ENCODE assay signal across 17 cellular contexts in the genomic region with DNA sequence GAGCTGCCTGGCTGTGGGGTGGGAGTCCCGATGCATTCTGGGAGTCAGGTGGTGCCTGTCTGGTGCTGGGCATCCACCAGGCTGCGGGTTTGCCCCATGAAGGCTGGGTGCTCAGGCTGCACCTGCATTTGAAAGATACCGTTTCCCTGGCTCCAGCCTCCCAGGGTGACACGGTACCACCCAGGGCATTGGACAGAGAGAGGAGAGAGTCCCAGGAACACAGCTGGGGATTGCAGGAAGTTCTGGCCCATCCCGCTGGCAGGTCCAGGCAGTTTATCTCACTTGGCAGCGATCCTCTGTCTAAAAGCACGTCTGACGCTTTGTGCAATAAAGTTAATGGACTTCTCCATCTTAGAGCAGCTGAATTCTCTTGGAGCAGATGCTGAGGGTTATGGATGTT.
"Had no signal": no experiment of that assay in that cellular context is flagged by ENCODE, and none has a peak within 500 bp of the region (broad histone marks: within the 10 kb centered on the region; RNA-seq: fewer than 3 reads in every experiment).

No MANE protein-coding gene starts in this region.

- H3K27ac ChIP-seq: body of pancreas, esophagus squamous epithelium, heart right ventricle, left lung, transverse colon, uterus had no signal

- H3K27ac Mint-ChIP-seq: activated CD4-positive, alpha-beta memory T cell treated with anti-CD3 and anti-CD28 coated beads, Interleukin-2, amount 10 ng/mL, durations not matched to agents 7 days and 5 days; activated CD8-positive, alpha-beta memory T cell treated with anti-CD3 and anti-CD28 coated beads, Interleukin-2, amount 10 ng/mL, durations not matched to agents 7 days and 5 days; activated naive CD8-positive, alpha-beta T cell treated with anti-CD3 and anti-CD28 coated beads, Interleukin-2, amount 10 ng/mL, durations not matched to agents 7 days and 5 days; effector memory CD8-positive, alpha-beta T cell had no signal

- H3K4me1 Mint-ChIP-seq: activated CD4-positive, alpha-beta memory T cell treated with anti-CD3 and anti-CD28 coated beads, Interleukin-2, amount 10 ng/mL, durations not matched to agents 7 days and 5 days; activated CD8-positive, alpha-beta memory T cell treated with anti-CD3 and anti-CD28 coated beads, Interleukin-2, amount 10 ng/mL, durations not matched to agents 7 days and 5 days; activated naive CD8-positive, alpha-beta T cell treated with anti-CD3 and anti-CD28 coated beads, Interleukin-2, amount 10 ng/mL, durations not matched to agents 7 days and 5 days had no signal

- H3K36me3 Mint-ChIP-seq: activated CD8-positive, alpha-beta memory T cell treated with anti-CD3 and anti-CD28 coated beads, Interleukin-2, amount 10 ng/mL, durations not matched to agents 7 days and 5 days; activated naive CD8-positive, alpha-beta T cell treated with anti-CD3 and anti-CD28 coated beads, Interleukin-2, amount 10 ng/mL, durations not matched to agents 7 days and 5 days had no signal

- DNase-seq: activated CD4-positive, alpha-beta memory T cell treated with anti-CD3 and anti-CD28 coated beads, Interleukin-2, amount 10 ng/mL, durations not matched to agents 7 days and 5 days; activated CD4-positive, alpha-beta T cell treated with anti-CD3 and anti-CD28 coated beads for 48 hours; activated CD4-positive, CD25-positive, alpha-beta regulatory T cell; activated CD8-positive, alpha-beta memory T cell treated with anti-CD3 and anti-CD28 coated beads, Interleukin-2, amount 10 ng/mL, durations not matched to agents 7 days and 5 days; activated naive CD4-positive, alpha-beta T cell treated with Interleukin-2 at 50 U/mL for 16 hours; activated naive CD8-positive, alpha-beta T cell treated with anti-CD3 and anti-CD28 coated beads, Interleukin-2, amount 10 ng/mL, durations not matched to agents 7 days and 5 days; body of pancreas; dermis blood vessel endothelial cell; effector memory CD8-positive, alpha-beta T cell; esophagus squamous epithelium; heart right ventricle; left lung; mammary epithelial cell; retina; stimulated activated naive CD4-positive, alpha-beta T cell; transverse colon; uterus had no signal

- H3K9me3 Mint-ChIP-seq: activated CD4-positive, alpha-beta memory T cell treated with anti-CD3 and anti-CD28 coated beads, Interleukin-2, amount 10 ng/mL, durations not matched to agents 7 days and 5 days; activated naive CD8-positive, alpha-beta T cell treated with anti-CD3 and anti-CD28 coated beads, Interleukin-2, amount 10 ng/mL, durations not matched to agents 7 days and 5 days; effector memory CD8-positive, alpha-beta T cell had no signal

- H3K4me3 Mint-ChIP-seq: activated CD4-positive, alpha-beta memory T cell treated with anti-CD3 and anti-CD28 coated beads, Interleukin-2, amount 10 ng/mL, durations not matched to agents 7 days and 5 days; activated CD8-positive, alpha-beta memory T cell treated with anti-CD3 and anti-CD28 coated beads, Interleukin-2, amount 10 ng/mL, durations not matched to agents 7 days and 5 days; activated naive CD8-positive, alpha-beta T cell treated with anti-CD3 and anti-CD28 coated beads, Interleukin-2, amount 10 ng/mL, durations not matched to agents 7 days and 5 days; effector memory CD8-positive, alpha-beta T cell had no signal

- ATAC-seq: activated CD8-positive, alpha-beta memory T cell treated with anti-CD3 and anti-CD28 coated beads, Interleukin-2, amount 10 ng/mL, durations not matched to agents 7 days and 5 days; body of pancreas; effector memory CD8-positive, alpha-beta T cell; heart right ventricle; left lung had no signal
